Comparison of ENCODE assay signal across 17 cellular contexts in genomic region chr6:160708993-160709392, GRCh38. TPM values are rescaled to one million over a fixed set of nuclear protein-coding genes. Genes with fewer than 3 reads are reported as not detected.
"Had no signal": no experiment of that assay in that cellular context is flagged by ENCODE, and none has a peak within 500 bp of the region (broad histone marks: within the 10 kb centered on the region; RNA-seq: fewer than 3 reads in every experiment).

No MANE protein-coding gene starts in this region.

RNA-seq across cellular contexts. Expression of gene PLG, which starts 6.9 kb away (rescaled TPM):
- total RNA-seq: activated CD4-positive, alpha-beta memory T cell treated with anti-CD3 and anti-CD28 coated beads for 36 hours; activated CD8-positive, alpha-beta memory T cell treated with anti-CD3 and anti-CD28 coated beads for 36 hours; activated CD8-positive, alpha-beta T cell treated with anti-CD3 and anti-CD28 coated beads for 36 hours; activated naive CD4-positive, alpha-beta T cell treated with anti-CD3 and anti-CD28 coated beads for 36 hours; activated naive CD4-positive, alpha-beta T cell treated with anti-CD3 and anti-CD28 coated beads, Interleukin-2, amount 50 U/mL, for 72 hours; activated naive CD8-positive, alpha-beta T cell treated with anti-CD3 and anti-CD28 coated beads for 36 hours; activated T-helper 17 cell treated with anti-CD3 and anti-CD28 coated beads, Interleukin-2, amount 50 U/mL, for 72 hours; aorta; body of pancreas; breast epithelium; cardiac septum had no signal

RNA-seq across cellular contexts. Expression of gene LPA, which starts 44.9 kb away (rescaled TPM):
- total RNA-seq: activated B cell treated with CpG ODN at 0.5 μM for 24 hours; activated CD4-positive, alpha-beta memory T cell treated with anti-CD3 and anti-CD28 coated beads for 36 hours; activated CD4-positive, alpha-beta T cell treated with anti-CD3 and anti-CD28 coated beads, Interleukin-2, amount 10 ng/mL, durations not matched to agents 24 days and 14 days; activated CD8-positive, alpha-beta memory T cell treated with anti-CD3 and anti-CD28 coated beads for 36 hours; activated CD8-positive, alpha-beta T cell treated with anti-CD3 and anti-CD28 coated beads for 36 hours; activated naive CD4-positive, alpha-beta T cell treated with anti-CD3 and anti-CD28 coated beads for 36 hours; activated naive CD4-positive, alpha-beta T cell treated with anti-CD3 and anti-CD28 coated beads, Interleukin-2, amount 50 U/mL, for 72 hours; activated naive CD8-positive, alpha-beta T cell treated with anti-CD3 and anti-CD28 coated beads for 36 hours; activated T-cell treated with anti-CD3 and anti-CD28 coated beads, Interleukin-2, amount 50 U/mL, for 72 hours; activated T-helper 1 cell treated with anti-CD3 and anti-CD28 coated beads, Interleukin-12 subunit alpha, Interleukin-12 subunit beta, Interleukin-2, Interleukin-4 antibody, amounts not matched to agents 30 ng/mL and 10 ng/mL and 1 ng/mL, durations not matched to agents 14 hours and 24 hours and 36 hours; activated T-helper 17 cell treated with anti-CD3 and anti-CD28 coated beads, Interleukin-2, amount 50 U/mL, for 72 hours; aorta; astrocyte; cardiac septum; T-helper 1 cell treated with Interleukin-12 subunit alpha and Interleukin-12 subunit beta and Interleukin-4 antibody, amounts not matched to agents 30 ng/mL and 1 ng/mL, for 36 hours had no signal
- polyA plus RNA-seq: aorta had no signal
